8 cellular contexts compared by ENCODE assay signal in genomic region chr2:72147971-72148369, GRCh38. TPM values are rescaled to one million over a fixed set of nuclear protein-coding genes. Genes with fewer than 3 reads are reported as not detected.
DNase-seq lines count a peak whose midpoint lies in the region; ATAC-seq and TF ChIP-seq lines count a peak whose summit lies in the region.
"Had no signal": no experiment of that assay in that cellular context is flagged by ENCODE, and none has a peak within 500 bp of the region (broad histone marks: within the 10 kb centered on the region; RNA-seq: fewer than 3 reads in every experiment).

No MANE protein-coding gene starts in this region.

- no peaks in the 10 kb centered on the region for H3K36me3 Mint-ChIP-seq in activated B cell treated with CpG ODN at 0.5 μM for 24 hours (ENCODE audit: low read depth)

- H3K9me3 Mint-ChIP-seq in activated B cell treated with CpG ODN at 0.5 μM for 24 hours = peaks cover 4% of the 10 kb centered on the region
- H3K9me3 Mint-ChIP-seq: activated naive CD4-positive, alpha-beta T cell treated with anti-CD3 and anti-CD28 coated beads, Interleukin-2, amount 50 U/mL, for 72 hours had no signal

- no peak overlapping the region for H3K27ac Mint-ChIP-seq in activated B cell treated with CpG ODN at 0.5 μM for 24 hours
- H3K27ac Mint-ChIP-seq: activated naive CD4-positive, alpha-beta T cell treated with anti-CD3 and anti-CD28 coated beads, Interleukin-2, amount 50 U/mL, for 72 hours had no signal

- no peak overlapping the region; the same call in 1 of the 2 replicates for H3K27ac ChIP-seq in HEK293 (ENCODE audit: extremely low read depth, low read depth, low read length)
- H3K27ac ChIP-seq in iPS-18a (ENCODE audit: low read length) = no peak overlapping the region

- ATAC-seq in activated B cell treated with CpG ODN at 0.5 μM for 24 hours (ENCODE audit: low read depth) (no peak), GM21619 (IDR thresholded peaks at IDR 0.05; ENCODE audit: unreplicated experiment) (no peak)
- ATAC-seq: activated naive CD4-positive, alpha-beta T cell treated with anti-CD3 and anti-CD28 coated beads, Interleukin-2, amount 50 U/mL, for 72 hours had no signal

- H3K9me3 ChIP-seq in HEK293 (ENCODE audit: control insufficient read depth, insufficient read depth, low read depth, low read length) (no peaks in the 10 kb centered on the region), iPS-18a (ENCODE audit: control insufficient read depth, low read depth, low read length) (no peaks in the 10 kb centered on the region)

- DNase-seq in activated B cell treated with CpG ODN at 0.5 μM for 24 hours (no peak), AML-193 (lab: John Stamatoyannopoulos, UW) (no peak), amygdala (lab: John Stamatoyannopoulos, UW) (no peak)
- DNase-seq in stimulated activated CD8-positive, alpha-beta memory T cell treated with anti-CD3 and anti-CD28 coated beads, Interleukin-4, amount 100 ng/mL, for 48 hours = peak; percentile 10

- TF ChIP-seq CTCF in HEK293 (tag by site-specific recombination; IDR thresholded peaks at IDR 0.05) = no peak
- TF ChIP-seq CTCF in activated B cell treated with CpG ODN at 0.5 μM for 24 hours (IDR thresholded peaks at IDR 0.05) = no peak

- H3K4me3 ChIP-seq in HEK293 (ENCODE audit: low read depth, low read length) (peak overlapping the region; percentile 48), iPS-18a (ENCODE audit: low read length) (peak overlapping the region; percentile 34)

- POLR2A ChIA-PET in HEK293 (lab: Yijun Ruan, JAX) = interaction anchor here (0.7 to 1.7 kb wide), 2 partner anchors 10 to 33 kb away, joined by 3 to 5 read pairs; no protein-coding TSS in a partner anchor
- POLR2A ChIA-PET in activated B cell treated with CpG ODN at 0.5 μM for 24 hours (lab: Charles Lee) = no interaction called here

- peaks cover 66% of the 10 kb centered on the region for H3K27me3 Mint-ChIP-seq in activated B cell treated with CpG ODN at 0.5 μM for 24 hours

- peaks cover 11% of the 10 kb centered on the region for H3K4me1 ChIP-seq in HEK293 (ENCODE audit: control insufficient read depth, insufficient read depth, low read length)
- peaks cover 31% of the 10 kb centered on the region for H3K4me1 ChIP-seq in iPS-18a (ENCODE audit: control insufficient read depth, low read depth, low read length)

- CTCF ChIA-PET in HEK293 (lab: Yijun Ruan, JAX) = interaction anchor here (0.6 to 6.4 kb wide), 6 partner anchors 32 to 617 kb away, joined by 3 to 103 read pairs (median 6); no protein-coding TSS in a partner anchor
- CTCF ChIA-PET in activated B cell treated with CpG ODN at 0.5 μM for 24 hours (lab: Charles Lee) = no interaction called here

- peaks cover 87% of the 10 kb centered on the region for H3K27me3 ChIP-seq in iPS-18a (ENCODE audit: control insufficient read depth, insufficient read depth, low read length)

- H3K9ac ChIP-seq in iPS-18a (ENCODE audit: low read length) = no peak overlapping the region

- no peaks in the 10 kb centered on the region for H3K36me3 ChIP-seq in HEK293 (ENCODE audit: control insufficient read depth in 2 of 2, insufficient read depth in 1 of 2, low read length in 2 of 2)
- no peaks in the 10 kb centered on the region for H3K36me3 ChIP-seq in iPS-18a (ENCODE audit: control insufficient read depth, low read depth, low read length)

- H3K4me1 Mint-ChIP-seq in activated B cell treated with CpG ODN at 0.5 μM for 24 hours = peaks cover 47% of the 10 kb centered on the region

- intact Hi-C loops in activated B cell treated with CpG ODN at 0.5 μM for 24 hours (cut with micrococcal nuclease) = loop anchor here (5.0 to 10.0 kb wide), 3 partner anchors 427 to 1147 kb away; partner anchors contain the start of genes EGR4 and EMX1

- H3K4me3 Mint-ChIP-seq in activated B cell treated with CpG ODN at 0.5 μM for 24 hours = peak overlapping the region; percentile 66

TF ChIP-seq in HEK293, 187 proteins besides CTCF, POLR2A, EP300 and RAD21:
- TF ChIP-seq ZNF366 (tag by site-specific recombination; conservative IDR thresholded peaks at IDR 0.05) (peak; percentile 46; the same call in 1 of the 2 replicates), ZNF302 (tag by site-specific recombination; IDR thresholded peaks at IDR 0.05; ENCODE audit: low read depth) (no peak)

RNA-seq across cellular contexts. Expression of gene CYP26B1, which starts 0.3 kb away (rescaled TPM):
- total RNA-seq in activated B cell treated with CpG ODN at 0.5 μM for 24 hours = not detected in 2 replicates
